In the genomic region with DNA sequence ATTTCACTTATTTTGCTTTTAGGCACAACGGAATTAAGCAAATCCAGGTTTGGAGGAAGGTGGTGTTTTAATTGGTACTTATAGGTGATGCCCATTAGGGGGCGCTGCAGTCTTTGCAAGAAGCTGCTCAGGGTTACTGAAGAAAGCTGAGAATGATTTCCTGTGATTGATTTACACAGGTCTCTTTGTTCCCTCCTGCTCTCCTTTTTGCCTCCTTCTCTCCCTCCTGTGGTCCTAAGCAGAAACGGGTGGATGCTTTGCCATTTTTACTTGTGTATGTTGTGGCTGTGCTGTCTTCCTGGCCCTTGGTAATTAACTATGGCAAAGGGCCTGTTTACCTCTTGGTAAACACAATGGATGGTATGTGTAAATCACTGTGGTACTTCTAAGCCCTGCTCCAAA, we compare ENCODE assay signal across 8 cellular contexts.
A peak's percentile ranks its signal among the peaks of the same experiment; 100 is the strongest.
DNase-seq lines count a peak whose midpoint lies in the region; ATAC-seq and TF ChIP-seq lines count a peak whose summit lies in the region.

No MANE protein-coding gene starts in this region.

- peak; percentile 97 for TF ChIP-seq CTCF in HFFc6 (IDR thresholded peaks at IDR 0.05)

- H3K36me3 Mint-ChIP-seq in HFFc6 (ENCODE audit: low read depth), result peaks cover 7% of the 10 kb centered on the region; the same call in 1 of the 2 replicates
- H3K36me3 Mint-ChIP-seq in activated CD4-positive, alpha-beta memory T cell treated with anti-CD3 and anti-CD28 coated beads, Interleukin-2, amount 10 ng/mL, durations not matched to agents 7 days and 5 days (ENCODE audit: low read depth), result peaks cover 5% of the 10 kb centered on the region

- CTCF ChIA-PET in activated CD4-positive, alpha-beta memory T cell treated with anti-CD3 and anti-CD28 coated beads, Interleukin-2, amount 10 ng/mL, durations not matched to agents 7 days and 5 days (lab: Charles Lee), result interaction anchor here (0.6 to 6.9 kb wide), 27 partner anchors 14 to 527 kb away, joined by 3 to 54 read pairs (median 4); no protein-coding TSS in a partner anchor

- H3K27ac Mint-ChIP-seq in HFFc6, result no peak overlapping the region
- no peak overlapping the region for H3K27ac Mint-ChIP-seq in activated CD4-positive, alpha-beta memory T cell treated with anti-CD3 and anti-CD28 coated beads, Interleukin-2, amount 10 ng/mL, durations not matched to agents 7 days and 5 days

- H3K27me3 Mint-ChIP-seq in HFFc6 (ENCODE audit: insufficient read depth), result no peaks in the 10 kb centered on the region
- H3K27me3 Mint-ChIP-seq in activated CD4-positive, alpha-beta memory T cell treated with anti-CD3 and anti-CD28 coated beads, Interleukin-2, amount 10 ng/mL, durations not matched to agents 7 days and 5 days, result no peaks in the 10 kb centered on the region

- no peak overlapping the region for H3K4me3 ChIP-seq in effector memory CD4-positive, alpha-beta T cell (ENCODE audit: insufficient read depth, low read depth, low read length, poor library complexity, severe bottlenecking)

- ATAC-seq in GM18858 (IDR thresholded peaks at IDR 0.05; ENCODE audit: unreplicated experiment), result no peak

- H3K9me3 ChIP-seq in effector memory CD4-positive, alpha-beta T cell (ENCODE audit: control insufficient read depth, low read length), result no peaks in the 10 kb centered on the region

- H3K27ac ChIP-seq in effector memory CD4-positive, alpha-beta T cell (ENCODE audit: insufficient read depth, low read length, poor library complexity, severe bottlenecking), result no peak overlapping the region

- H3K27me3 ChIP-seq in effector memory CD4-positive, alpha-beta T cell (replicated peaks; ENCODE audit: control insufficient read depth, insufficient read depth, low read length, poor library complexity, severe bottlenecking), result no peaks in the 10 kb centered on the region

- no peaks in the 10 kb centered on the region for H3K9me3 Mint-ChIP-seq in HFFc6
- no peaks in the 10 kb centered on the region for H3K9me3 Mint-ChIP-seq in activated CD4-positive, alpha-beta memory T cell treated with anti-CD3 and anti-CD28 coated beads, Interleukin-2, amount 10 ng/mL, durations not matched to agents 7 days and 5 days

- H3K36me3 ChIP-seq in effector memory CD4-positive, alpha-beta T cell (ENCODE audit: control insufficient read depth, insufficient read depth, low read length), result peaks cover 36% of the 10 kb centered on the region

- DNase-seq in Ammon's horn (ENCODE audit: low spot score), result peak; percentile 88
- DNase-seq in HFFc6, result peak; percentile 65
- peak; percentile 85 for DNase-seq in NCI-H748 treated with DMSO at 0.1 percent for 48 hours (lab: John Stamatoyannopoulos, UW)
- DNase-seq in activated CD4-positive, alpha-beta memory T cell treated with anti-CD3 and anti-CD28 coated beads, Interleukin-2, amount 10 ng/mL, durations not matched to agents 7 days and 5 days, result peak; percentile 71
- peak; percentile 8 to 47 (median 18) for DNase-seq in effector memory CD4-positive, alpha-beta T cell
- DNase-seq in medulla oblongata (ENCODE audit: extremely low spot score), result peak; percentile 94
- peak; percentile 4 for DNase-seq in stimulated activated CD8-positive, alpha-beta memory T cell treated with anti-CD3 and anti-CD28 coated beads, Interleukin-12 subunit alpha, Interleukin-12 subunit beta, amount 100 ng/mL, for 4 hours (ENCODE audit: low read depth)

- H3K4me1 Mint-ChIP-seq in HFFc6 (ENCODE audit: low read depth), result peaks cover 22% of the 10 kb centered on the region
- no peaks in the 10 kb centered on the region for H3K4me1 Mint-ChIP-seq in activated CD4-positive, alpha-beta memory T cell treated with anti-CD3 and anti-CD28 coated beads, Interleukin-2, amount 10 ng/mL, durations not matched to agents 7 days and 5 days

- no peaks in the 10 kb centered on the region for H3K4me1 ChIP-seq in effector memory CD4-positive, alpha-beta T cell (ENCODE audit: control insufficient read depth, insufficient read depth, low read length, poor library complexity, severe bottlenecking)

- POLR2A ChIA-PET in activated CD4-positive, alpha-beta memory T cell treated with anti-CD3 and anti-CD28 coated beads, Interleukin-2, amount 10 ng/mL, durations not matched to agents 7 days and 5 days (lab: Charles Lee), result interaction anchor here (0.8 kb wide), 1 partner anchor 153 kb away, joined by 3 read pairs; no protein-coding TSS in a partner anchor

- no peak overlapping the region for H3K4me3 Mint-ChIP-seq in HFFc6
- H3K4me3 Mint-ChIP-seq in activated CD4-positive, alpha-beta memory T cell treated with anti-CD3 and anti-CD28 coated beads, Interleukin-2, amount 10 ng/mL, durations not matched to agents 7 days and 5 days, result no peak overlapping the region

Comparison
In these comparisons a context has a peak if more than half of its experiments do, and no peak if none do; other contexts are left out.
1. DNase-seq: peak in every context shown above with its lines; median percentile 94 in medulla oblongata; 88 in Ammon's horn; 85 in NCI-H748 treated with DMSO at 0.1 percent for 48 hours; 71 in activated CD4-positive, alpha-beta memory T cell treated with anti-CD3 and anti-CD28 coated beads, Interleukin-2, amount 10 ng/mL, durations not matched to agents 7 days and 5 days; 65 in HFFc6; 18 in effector memory CD4-positive, alpha-beta T cell; 4 in stimulated activated CD8-positive, alpha-beta memory T cell treated with anti-CD3 and anti-CD28 coated beads, Interleukin-12 subunit alpha, Interleukin-12 subunit beta, amount 100 ng/mL, for 4 hours.